In the genomic region with DNA sequence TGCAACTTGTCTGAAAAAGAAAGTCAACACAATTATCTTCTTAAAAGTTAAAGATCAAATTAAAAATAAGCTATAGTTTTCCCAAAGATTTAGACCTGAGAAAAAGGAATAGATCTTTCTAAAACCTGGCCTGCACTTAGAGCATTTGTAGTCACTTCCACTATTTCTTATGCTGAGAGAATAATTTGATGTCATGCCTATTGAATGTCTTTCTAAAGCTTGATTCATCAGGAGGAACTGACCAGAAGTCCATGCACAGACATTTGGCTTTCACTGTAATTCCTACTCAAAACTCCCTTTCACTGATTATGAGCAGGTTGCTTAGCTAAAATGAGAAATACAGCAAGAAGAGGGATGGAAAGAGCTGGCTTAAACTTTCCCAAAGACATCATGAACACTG, we compare ENCODE assay signal across 18 cellular contexts. TPM values are rescaled to one million over a fixed set of nuclear protein-coding genes. Genes with fewer than 3 reads are reported as not detected.
"Had no signal": no experiment of that assay in that cellular context is flagged by ENCODE, and none has a peak within 500 bp of the region (broad histone marks: within the 10 kb centered on the region; RNA-seq: fewer than 3 reads in every experiment).

No MANE protein-coding gene starts in this region.

- H3K4me3 Mint-ChIP-seq: activated CD4-positive, alpha-beta T cell treated with anti-CD3 and anti-CD28 coated beads, Interleukin-2, amount 10 ng/mL, durations not matched to agents 7 days and 5 days; endodermal cell; natural killer cell had no signal

- H3K27ac ChIP-seq: cardiac muscle cell, epithelial cell of prostate, tibial artery had no signal

- H3K27ac Mint-ChIP-seq: activated CD4-positive, alpha-beta T cell treated with anti-CD3 and anti-CD28 coated beads, Interleukin-2, amount 10 ng/mL, durations not matched to agents 7 days and 5 days; activated naive CD4-positive, alpha-beta T cell treated with anti-CD3 and anti-CD28 coated beads, Interleukin-2, amount 50 U/mL, for 72 hours; endodermal cell; natural killer cell had no signal

- ATAC-seq: activated naive CD4-positive, alpha-beta T cell treated with anti-CD3 and anti-CD28 coated beads, Interleukin-2, amount 50 U/mL, for 72 hours; left lobe of liver; natural killer cell had no signal

- DNase-seq: activated CD4-positive, alpha-beta T cell treated with anti-CD3 and anti-CD28 coated beads, Interleukin-2, amount 10 ng/mL, durations not matched to agents 7 days and 5 days; activated CD8-positive, alpha-beta memory T cell treated with anti-CD3 and anti-CD28 coated beads, Interleukin-2, amount 50 U/mL, for 48 hours; activated gamma-delta T cell treated with Interleukin-2 at 50 U/mL for 16 hours; endodermal cell; head of caudate nucleus; natural killer cell; stimulated activated CD4-positive, alpha-beta T cell treated with anti-CD3 and anti-CD28 coated beads, Interleukin-2, amount 100 ng/mL, for 24 hours; stimulated activated naive CD4-positive, alpha-beta T cell treated with Interleukin-2 at 50 U/mL for 16 hours; T-helper 1 cell; T-helper 9 cell; tibial artery had no signal

- H3K4me3 ChIP-seq: cardiac muscle cell, lung, tibial artery had no signal

- H3K36me3 ChIP-seq: cardiac muscle cell, tibial artery had no signal

- FAIRE-seq: frontal cortex, keratinocyte had no signal

- H3K9me3 ChIP-seq: tibial artery had no signal

RNA-seq across cellular contexts. Expression of a gene that starts 4.3 kb away (rescaled TPM):
- total RNA-seq: activated CD4-positive, alpha-beta T cell treated with anti-CD3 and anti-CD28 coated beads, Interleukin-2, amount 10 ng/mL, durations not matched to agents 7 days and 5 days; activated naive CD4-positive, alpha-beta T cell treated with anti-CD3 and anti-CD28 coated beads, Interleukin-2, amount 50 U/mL, for 72 hours; natural killer cell had no signal
- polyA plus RNA-seq: cardiac muscle cell had no signal
